23 cellular contexts compared by ENCODE assay signal in genomic region chr3:114338651-114339357, GRCh38. TPM values are rescaled to one million over a fixed set of nuclear protein-coding genes. Genes with fewer than 3 reads are reported as not detected.
DNase-seq lines count a peak whose midpoint lies in the region; ATAC-seq, FAIRE-seq and TF ChIP-seq lines count a peak whose summit lies in the region.
"Had no signal": no experiment of that assay in that cellular context is flagged by ENCODE, and none has a peak within 500 bp of the region (broad histone marks: within the 10 kb centered on the region; RNA-seq: fewer than 3 reads in every experiment).

No MANE protein-coding gene starts in this region.

- in situ Hi-C loops in GM12878 (cut with MboI) = no loop called here

- H3K4me1 ChIP-seq in GM12878 (ENCODE audit: control insufficient read depth, insufficient read depth, low read length) = no peaks in the 10 kb centered on the region
- H3K4me1 ChIP-seq: BLaER1 treated with 17β-estradiol and CSF1 and Interleukin-3, amounts not matched to agents 10 nM and 100 nM; breast epithelium had no signal

- no peaks in the 10 kb centered on the region for H4K20me1 ChIP-seq in GM12878 (ENCODE audit: control insufficient read depth, insufficient read depth)
- H4K20me1 ChIP-seq: BLaER1 treated with 17β-estradiol and CSF1 and Interleukin-3, amounts not matched to agents 10 nM and 100 nM had no signal

- H2AFZ ChIP-seq in GM12878 (ENCODE audit: control insufficient read depth, low read depth, low read length) = no peak overlapping the region

- H3K27me3 ChIP-seq in GM12878 (replicated peaks in 1 of 2; ENCODE audit: control insufficient read depth in 2 of 2, insufficient read depth in 2 of 2, low read length in 1 of 2) = no peaks in the 10 kb centered on the region
- H3K27me3 ChIP-seq: BLaER1 treated with 17β-estradiol and CSF1 and Interleukin-3, amounts not matched to agents 10 nM and 100 nM; breast epithelium had no signal

- no peak overlapping the region for H3K4me3 ChIP-seq in GM12878
- H3K4me3 ChIP-seq: BLaER1 treated with 17β-estradiol and CSF1 and Interleukin-3, amounts not matched to agents 10 nM and 100 nM; breast epithelium; thoracic aorta had no signal

- SMC1A ChIA-PET in GM12878 (lab: Charles Lee; ENCODE audit: uncharacterized antibody, unreplicated experiment) = interaction anchor here (1.0 to 2.7 kb wide), 3 partner anchors 15 to 48 kb away, joined by 3 to 12 read pairs (median 3); no protein-coding TSS in a partner anchor

- no peak for TF ChIP-seq RAD21 in GM12878 (IDR thresholded peaks at IDR 0.05; ENCODE audit: insufficient read depth, low read depth, low read length)

- peaks cover 8% of the 10 kb centered on the region for H3K36me3 Mint-ChIP-seq in activated T-cell treated with anti-CD3 and anti-CD28 coated beads, Interleukin-2, amount 50 U/mL, for 24 hours (ENCODE audit: low read depth)
- peaks cover 9% of the 10 kb centered on the region for H3K36me3 Mint-ChIP-seq in IgD-negative memory B cell

- TF ChIP-seq CTCF in GM12878 (IDR thresholded peaks at IDR 0.05 in 2 of 3, conservative IDR thresholded peaks at IDR 0.05 in 1 of 3; ENCODE audit: control insufficient read depth in 2 of 3, extremely low read depth in 1 of 3, insufficient read depth in 1 of 3, low read depth in 3 of 3, low read length in 3 of 3) (no peak), GM20000 (IDR thresholded peaks at IDR 0.05; ENCODE audit: extremely low read depth, missing control alignments) (no peak)

- H3K9me3 ChIP-seq in GM12878 (replicated peaks; ENCODE audit: control insufficient read depth, insufficient read depth, low read length) = no peaks in the 10 kb centered on the region
- H3K9me3 ChIP-seq: BLaER1 treated with 17β-estradiol and CSF1 and Interleukin-3, amounts not matched to agents 10 nM and 100 nM; breast epithelium; thoracic aorta had no signal

- TF ChIP-seq EP300 in GM12878 (IDR thresholded peaks at IDR 0.05; ENCODE audit: borderline replicate concordance in 1 of 2, control insufficient read depth in 1 of 2, low read depth in 2 of 2, low read length in 2 of 2) = no peak

- RAD21 ChIA-PET in GM12878 (lab: Charles Lee; ENCODE audit: unreplicated experiment) = interaction anchor here (0.7 kb wide), 1 partner anchor 48 kb away, joined by 3 read pairs; no protein-coding TSS in a partner anchor

- H3K27ac ChIP-seq in GM12878 (ENCODE audit: control insufficient read depth, insufficient read depth) = no peak overlapping the region
- H3K27ac ChIP-seq: BLaER1 treated with 17β-estradiol and CSF1 and Interleukin-3, amounts not matched to agents 10 nM and 100 nM; breast epithelium; epithelial cell of prostate; thoracic aorta had no signal

- H3K4me3 Mint-ChIP-seq in activated T-cell treated with anti-CD3 and anti-CD28 coated beads, Interleukin-2, amount 50 U/mL, for 24 hours = no peak overlapping the region
- no peak overlapping the region for H3K4me3 Mint-ChIP-seq in IgD-negative memory B cell

- H3K4me1 Mint-ChIP-seq in activated T-cell treated with anti-CD3 and anti-CD28 coated beads, Interleukin-2, amount 50 U/mL, for 24 hours (ENCODE audit: low read depth) = peaks cover 48% of the 10 kb centered on the region
- H3K4me1 Mint-ChIP-seq in IgD-negative memory B cell = peaks cover 9 to 24% (median 12%) of the 10 kb centered on the region in 3 donors

- no peak for FAIRE-seq in GM12878 (lab: Jason Lieb, UNC)
- FAIRE-seq: G401.6, HepG2, keratinocyte had no signal

- DNase-seq in activated T-cell treated with anti-CD3 and anti-CD28 coated beads, Interleukin-2, amount 50 U/mL, for 24 hours = no peak
- no peak for DNase-seq in activated T-cell treated with anti-CD3 and anti-CD28 coated beads, Interleukin-2, amount 50 U/mL, for 1 hour
- DNase-seq in GM12878 (ENCODE audit: low read depth, low spot score) = no peak
- DNase-seq in sciatic nerve (ENCODE audit: low spot score) = no peak
- no peak for DNase-seq in NCI-H526 treated with DMSO at 0.1 percent for 48 hours (lab: John Stamatoyannopoulos, UW)
- DNase-seq in inferior parietal cortex (ENCODE audit: extremely low spot score) = no peak
- DNase-seq in GM20000 (ENCODE audit: low spot score) = no peak
- DNase-seq: foreskin fibroblast; hippocampal formation; mammary epithelial cell; NCI-H524; occipital lobe; stimulated activated CD4-positive, alpha-beta T cell treated with anti-CD3 and anti-CD28 coated beads, Interleukin-15, amount 100 ng/mL, for 24 hours had no signal

- no peak overlapping the region for H3K9ac ChIP-seq in GM12878 (ENCODE audit: control insufficient read depth, insufficient read depth, low read length)
- H3K9ac ChIP-seq: BLaER1 treated with 17β-estradiol and CSF1 and Interleukin-3, amounts not matched to agents 10 nM and 100 nM had no signal

- no peaks in the 10 kb centered on the region for H3K27me3 Mint-ChIP-seq in activated T-cell treated with anti-CD3 and anti-CD28 coated beads, Interleukin-2, amount 50 U/mL, for 24 hours
- no peaks in the 10 kb centered on the region for H3K27me3 Mint-ChIP-seq in IgD-negative memory B cell

- no peak overlapping the region for H3K4me2 ChIP-seq in GM12878 (ENCODE audit: control insufficient read depth, insufficient read depth)
- H3K4me2 ChIP-seq: BLaER1 treated with 17β-estradiol and CSF1 and Interleukin-3, amounts not matched to agents 10 nM and 100 nM had no signal

- intact Hi-C loops in GM12878 (cut with micrococcal nuclease; ENCODE audit: unreplicated experiment) = no loop called here
- intact Hi-C loops in sciatic nerve (cut with DNase I) = no loop called here

- H3K9me3 Mint-ChIP-seq in activated T-cell treated with anti-CD3 and anti-CD28 coated beads, Interleukin-2, amount 50 U/mL, for 24 hours = no peaks in the 10 kb centered on the region
- H3K9me3 Mint-ChIP-seq in IgD-negative memory B cell = no peaks in the 10 kb centered on the region

- POLR2A ChIA-PET in GM12878 (lab: Charles Lee) = no interaction called here

- TF ChIP-seq POLR2A in GM12878 (IDR thresholded peaks at IDR 0.05; ENCODE audit: low read depth, low read length) = no peak

- CTCF ChIA-PET in GM12878 (lab: Yijun Ruan, JAX) = interaction anchor here (1.2 kb wide), 1 partner anchor 48 kb away, joined by 5 read pairs; no protein-coding TSS in a partner anchor

- peak overlapping the region; percentile 67 for H3K27ac Mint-ChIP-seq in activated T-cell treated with anti-CD3 and anti-CD28 coated beads, Interleukin-2, amount 50 U/mL, for 24 hours
- peak overlapping the region in 2 of 3 donors; percentile 18 to 77 for H3K27ac Mint-ChIP-seq in IgD-negative memory B cell

- peaks cover 0 to 3% of the 10 kb centered on the region in 2 experiments; a peak in 1 of 4 replicates for H3K36me3 ChIP-seq in GM12878 (ENCODE audit: control insufficient read depth in 2 of 2, insufficient read depth in 2 of 2, low read length in 1 of 2)
- H3K36me3 ChIP-seq: breast epithelium had no signal

- 92% methylated on average over 19 of the region's 19 CpGs for WGBS in GM12878 (ENCODE audit: insufficient coverage, insufficient replicate concordance, low lambda C conversion rate, missing lambda C conversion rate)

- BruUV-seq in GM12878 (replicated peaks; lab: Mats Ljungman, UMichigan) = no TSS peak

- H3K79me2 ChIP-seq in GM12878 (ENCODE audit: control insufficient read depth, insufficient read depth, low read length) = no peaks in the 10 kb centered on the region

- ATAC-seq in GM12878 = no peak
- peak; percentile 38 for ATAC-seq in sciatic nerve
- ATAC-seq: HepG2 had no signal

TF ChIP-seq in GM12878, 131 proteins besides CTCF, POLR2A, EP300 and RAD21:
- TF ChIP-seq, protein P1, sequence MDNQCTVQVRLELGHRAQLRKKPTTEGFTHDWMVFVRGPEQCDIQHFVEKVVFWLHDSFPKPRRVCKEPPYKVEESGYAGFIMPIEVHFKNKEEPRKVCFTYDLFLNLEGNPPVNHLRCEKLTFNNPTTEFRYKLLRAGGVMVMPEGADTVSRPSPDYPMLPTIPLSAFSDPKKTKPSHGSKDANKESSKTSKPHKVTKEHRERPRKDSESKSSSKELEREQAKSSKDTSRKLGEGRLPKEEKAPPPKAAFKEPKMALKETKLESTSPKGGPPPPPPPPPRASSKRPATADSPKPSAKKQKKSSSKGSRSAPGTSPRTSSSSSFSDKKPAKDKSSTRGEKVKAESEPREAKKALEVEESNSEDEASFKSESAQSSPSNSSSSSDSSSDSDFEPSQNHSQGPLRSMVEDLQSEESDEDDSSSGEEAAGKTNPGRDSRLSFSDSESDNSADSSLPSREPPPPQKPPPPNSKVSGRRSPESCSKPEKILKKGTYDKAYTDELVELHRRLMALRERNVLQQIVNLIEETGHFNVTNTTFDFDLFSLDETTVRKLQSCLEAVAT (IDR thresholded peaks at IDR 0.05) = peak; percentile 63; the same call in 1 of the 2 replicates
- no peak for TF ChIP-seq SMAD1 (IDR thresholded peaks at IDR 0.05; ENCODE audit: low read depth, partially characterized antibody)

RNA-seq across cellular contexts. Expression of gene TIGIT, which starts 45.0 kb away (rescaled TPM):
- polyA plus RNA-seq in IgD-negative memory B cell (0.86 TPM), GM12878 (2011; rRNA removed) (0.08 and 0.23 TPM in 2 replicates), GM12878 (2014; fragmentation: Illumina TruSeq; extraction: Trizol) (0.38 and 1.1 TPM in 2 replicates), GM12878 (2014; fragmentation: Nextera tagmentation; extraction: Ambion mirVana) (1 to 10 TPM; 2.7 to 4.7 TPM), GM12878 (2014; rRNA removed) (0.50 and 7.2 TPM in 2 replicates), GM12878 (2016; fragmentation: Nextera tagmentation; extraction: Ambion mirVana) (1 to 10 TPM; 3.1 to 3.8 TPM)
- 0.15 TPM in 2 replicates for total RNA-seq in GM12878 (2013; cell fraction: nucleolus; rRNA removed)
- total RNA-seq in GM12878 (2014; rRNA removed) (0.38 and 0.56 TPM in 2 replicates), GM12878 (2014; rRNA removed; fragmentation: Illumina TruSeq; extraction: Trizol) (0.37 and 1.0 TPM in 2 replicates), GM12878 (2021) (0.21 and 0.85 TPM in 2 replicates), sciatic nerve (1.1 TPM)
- 0.68 TPM for polyA plus RNA-seq in GM12878 (2011; ENCODE audit: low read depth)
- polyA plus RNA-seq in GM12878 (2011; cell fraction: cytosol; rRNA removed) = 0.30 and 0.72 TPM in 2 replicates
- polyA plus RNA-seq in GM12878 (2011; cell fraction: nucleus; rRNA removed) = 0.51 and 1.3 TPM in 2 replicates
- 4.8 and 7.2 TPM in 2 replicates for polyA plus RNA-seq in GM12878 (2012)
- 0.26 and 0.59 TPM in 2 replicates for polyA minus RNA-seq in GM12878 (2011; rRNA and poly(A)+ RNA removed)
- polyA minus RNA-seq in GM12878 (2011; cell fraction: cytosol; rRNA and poly(A)+ RNA removed) = not detected in 2 replicates
- 0.73 and 0.86 TPM in 2 replicates for polyA minus RNA-seq in GM12878 (2011; cell fraction: nucleus; rRNA and poly(A)+ RNA removed)
- total RNA-seq: HepG2, mammary epithelial cell, myocyte, occipital lobe, renal cortical epithelial cell had no signal
- polyA plus RNA-seq: HepG2, keratinocyte, mammary epithelial cell had no signal
